Comparison of ENCODE assay signal across 17 cellular contexts in genomic region chr19:38554676-38555141, GRCh38.
A peak's percentile ranks its signal among the peaks of the same experiment; 100 is the strongest.
DNase-seq lines count a peak whose midpoint lies in the region; ATAC-seq and FAIRE-seq lines count a peak whose summit lies in the region.
"Had no signal": no experiment of that assay in that cellular context is flagged by ENCODE, and none has a peak within 500 bp of the region (broad histone marks: within the 10 kb centered on the region; RNA-seq: fewer than 3 reads in every experiment).

No MANE protein-coding gene starts in this region.

- H3K36me3 Mint-ChIP-seq in activated naive CD4-positive, alpha-beta T cell treated with anti-CD3 and anti-CD28 coated beads, Interleukin-2, amount 50 U/mL, for 72 hours = no peaks in the 10 kb centered on the region
- H3K36me3 Mint-ChIP-seq in T-helper 1 cell treated with Interleukin-12 subunit alpha and Interleukin-12 subunit beta and Interleukin-4 antibody, amounts not matched to agents 30 μg/mL and 1 μg/mL, for 36 hours (ENCODE audit: low read depth) = peaks cover 2% of the 10 kb centered on the region
- H3K36me3 Mint-ChIP-seq: CD14-positive monocyte, IgD-negative memory B cell had no signal

- H3K4me1 Mint-ChIP-seq in T-helper 1 cell treated with Interleukin-12 subunit alpha and Interleukin-12 subunit beta and Interleukin-4 antibody, amounts not matched to agents 30 μg/mL and 1 μg/mL, for 36 hours (ENCODE audit: low read depth) = peaks cover 40% of the 10 kb centered on the region

- DNase-seq in activated naive CD4-positive, alpha-beta T cell treated with Interleukin-2 at 50 U/mL for 16 hours = peak; percentile 20
- DNase-seq in activated naive CD4-positive, alpha-beta T cell treated with anti-CD3 and anti-CD28 coated beads, Interleukin-2, amount 50 U/mL, for 72 hours (ENCODE audit: low spot score in 2 of 2) = no peak
- DNase-seq in GM19239 (ENCODE audit: insufficient read length, low spot score) (no peak), left colon (no peak), NCI-H128 (lab: John Stamatoyannopoulos, UW; ENCODE audit: unreplicated experiment) (no peak), SK-N-DZ (ENCODE audit: low spot score) (no peak), OCI-M2 (lab: John Stamatoyannopoulos, UW; ENCODE audit: unreplicated experiment) (no peak)
- DNase-seq: DMS 273 treated with DMSO at 0.1 percent for 48 hours, GF-D8, H9, NCI-H1436 treated with DMSO at 0.1 percent for 48 hours, NCI-H2081, NCI-H510A treated with DMSO at 0.1 percent for 48 hours had no signal

- intact Hi-C loops in left colon (cut with DNase I, micrococcal nuclease) = no loop called here

- no peak for ATAC-seq in activated naive CD4-positive, alpha-beta T cell treated with anti-CD3 and anti-CD28 coated beads, Interleukin-2, amount 50 U/mL, for 72 hours
- peak; percentile 56 for ATAC-seq in left colon

- peak overlapping the region in 1 of 2 donors; percentile 84 for H3K27ac Mint-ChIP-seq in activated naive CD4-positive, alpha-beta T cell treated with anti-CD3 and anti-CD28 coated beads, Interleukin-2, amount 50 U/mL, for 72 hours
- peak overlapping the region; percentile 32 for H3K27ac Mint-ChIP-seq in T-helper 1 cell treated with Interleukin-12 subunit alpha and Interleukin-12 subunit beta and Interleukin-4 antibody, amounts not matched to agents 30 μg/mL and 1 μg/mL, for 36 hours

- no peak overlapping the region for H3K4me3 Mint-ChIP-seq in T-helper 1 cell treated with Interleukin-12 subunit alpha and Interleukin-12 subunit beta and Interleukin-4 antibody, amounts not matched to agents 30 μg/mL and 1 μg/mL, for 36 hours
- H3K4me3 Mint-ChIP-seq: CD14-positive monocyte, H9 had no signal

- peak; percentile 70 for FAIRE-seq in GM19239 (lab: Jason Lieb, UNC)
- FAIRE-seq: HTR-8/SVneo had no signal

- H3K27me3 Mint-ChIP-seq in T-helper 1 cell treated with Interleukin-12 subunit alpha and Interleukin-12 subunit beta and Interleukin-4 antibody, amounts not matched to agents 30 μg/mL and 1 μg/mL, for 36 hours (ENCODE audit: low read depth) = no peaks in the 10 kb centered on the region
- H3K27me3 Mint-ChIP-seq: IgD-negative memory B cell had no signal

- H3K9me3 Mint-ChIP-seq in activated naive CD4-positive, alpha-beta T cell treated with anti-CD3 and anti-CD28 coated beads, Interleukin-2, amount 50 U/mL, for 72 hours = no peaks in the 10 kb centered on the region
- H3K9me3 Mint-ChIP-seq in T-helper 1 cell treated with Interleukin-12 subunit alpha and Interleukin-12 subunit beta and Interleukin-4 antibody, amounts not matched to agents 30 μg/mL and 1 μg/mL, for 36 hours = no peaks in the 10 kb centered on the region
- H3K9me3 Mint-ChIP-seq: CD14-positive monocyte, H9, IgD-negative memory B cell had no signal
